ENCODE assay signal across 9 cellular contexts in the genomic region with DNA sequence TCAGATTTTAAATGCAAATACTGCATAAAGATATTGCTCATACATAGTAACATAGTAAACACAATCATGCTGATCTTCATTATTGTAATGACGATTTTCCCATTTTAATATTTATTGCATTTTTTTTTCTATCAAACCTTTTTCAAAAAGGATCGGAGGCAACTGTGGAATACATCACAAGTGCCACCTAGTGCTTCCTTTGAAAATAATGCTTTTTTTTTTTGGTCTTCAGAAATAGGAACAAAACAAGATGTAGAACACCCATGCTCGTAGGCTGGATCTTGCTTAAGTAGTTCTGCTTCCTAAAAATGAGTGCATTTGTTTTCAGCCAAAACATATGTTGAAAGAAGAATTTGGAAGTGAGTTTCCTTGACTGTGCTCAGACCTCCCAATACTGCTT. TPM values are rescaled to one million over a fixed set of nuclear protein-coding genes. Genes with fewer than 3 reads are reported as not detected.
DNase-seq lines count a peak whose midpoint lies in the region; ATAC-seq, FAIRE-seq and TF ChIP-seq lines count a peak whose summit lies in the region.
"Had no signal": no experiment of that assay in that cellular context is flagged by ENCODE, and none has a peak within 500 bp of the region (broad histone marks: within the 10 kb centered on the region; RNA-seq: fewer than 3 reads in every experiment).

No MANE protein-coding gene starts in this region.

- H3K36me3 ChIP-seq in OCI-LY7 (ENCODE audit: insufficient read depth, low read length) (no peaks in the 10 kb centered on the region; the same call in 1 of the 2 replicates), smooth muscle cell (ENCODE audit: low read depth) (no peaks in the 10 kb centered on the region)

- no peak overlapping the region for H3K4me3 ChIP-seq in OCI-LY7 (ENCODE audit: low read depth, low read length, poor library complexity, severe bottlenecking)
- H3K4me3 ChIP-seq in smooth muscle cell = no peak overlapping the region

- H3K9me2 ChIP-seq in OCI-LY7 (ENCODE audit: insufficient read depth, low read length) = no peaks in the 10 kb centered on the region

- peak; percentile 61 for FAIRE-seq in GM19239 (lab: Jason Lieb, UNC)

- TF ChIP-seq CTCF in OCI-LY7 (conservative IDR thresholded peaks at IDR 0.05; ENCODE audit: low read length) (peak; percentile 65), smooth muscle cell (IDR thresholded peaks at IDR 0.05; ENCODE audit: borderline replicate concordance, insufficient read depth, poor library complexity, severe bottlenecking) (peak; percentile 13)

- CTCF ChIA-PET in OCI-LY7 (lab: Charles Lee; ENCODE audit: unreplicated experiment) = no interaction called here

- no peak overlapping the region for H3K27ac ChIP-seq in OCI-LY7 (ENCODE audit: low read depth, low read length, poor library complexity, severe bottlenecking)
- H3K27ac ChIP-seq in smooth muscle cell (ENCODE audit: low read depth) = no peak overlapping the region

- BruUV-seq in OCI-LY7 (replicated peaks; lab: Mats Ljungman, UMichigan) = no TSS peak

- no peak for ATAC-seq in GM21717 (IDR thresholded peaks at IDR 0.05; ENCODE audit: unreplicated experiment)
- no peak for ATAC-seq in HG02840 (IDR thresholded peaks at IDR 0.05; ENCODE audit: low FRiP score, unreplicated experiment)

- POLR2A ChIA-PET in OCI-LY7 (lab: Charles Lee) = interaction anchor here (0.7 to 1.1 kb wide), 3 partner anchors 11 to 1926 kb away, joined by 3 to 4 read pairs (median 3); no protein-coding TSS in a partner anchor

- H3K4me1 ChIP-seq in OCI-LY7 (ENCODE audit: insufficient read depth, low read length, poor library complexity, severe bottlenecking) (no peaks in the 10 kb centered on the region), smooth muscle cell (ENCODE audit: low read depth) (no peaks in the 10 kb centered on the region)

- intact Hi-C loops in OCI-LY7 (cut with micrococcal nuclease; ENCODE audit: unreplicated experiment) = loop anchor here (1.0 kb wide), 1 partner anchor 59 kb away; no protein-coding TSS in a partner anchor

- H3K79me2 ChIP-seq in OCI-LY7 (ENCODE audit: insufficient read depth, low read depth, low read length) (no peaks in the 10 kb centered on the region), smooth muscle cell (ENCODE audit: low read depth) (no peaks in the 10 kb centered on the region)

- H4K20me1 ChIP-seq in OCI-LY7 (ENCODE audit: insufficient read depth, low read length) = no peaks in the 10 kb centered on the region
- no peaks in the 10 kb centered on the region for H4K20me1 ChIP-seq in smooth muscle cell (ENCODE audit: low read depth)

- 67% methylated on average over 3 of the region's 3 CpGs for WGBS in smooth muscle cell (ENCODE audit: low lambda C conversion rate)

- no peak overlapping the region for H3K9ac ChIP-seq in smooth muscle cell (ENCODE audit: low read depth)

- no peak overlapping the region for H2AFZ ChIP-seq in OCI-LY7 (ENCODE audit: low read length)
- no peak overlapping the region for H2AFZ ChIP-seq in smooth muscle cell (ENCODE audit: low read depth)

- no peaks in the 10 kb centered on the region for H3F3A ChIP-seq in smooth muscle cell (ENCODE audit: low read depth)

- DNase-seq in GM19239 (ENCODE audit: insufficient read length, low spot score) (no peak), OCI-LY7 (ENCODE audit: low spot score) (peak; percentile 14), fibroblast of peridontal ligament (ENCODE audit: extremely low read depth) (peak; percentile 49), smooth muscle cell (lab: John Stamatoyannopoulos, UW; ENCODE audit: unreplicated experiment) (no peak), NCI-H1105 (lab: John Stamatoyannopoulos, UW) (no peak)
- DNase-seq: NCI-H1436 treated with DMSO at 0.1 percent for 48 hours; stimulated activated CD4-positive, alpha-beta T cell treated with anti-CD3 and anti-CD28 coated beads, Interleukin-1b, Interleukin-23, amount 100 ng/mL, for 48 hours had no signal

- H3K9me3 ChIP-seq in OCI-LY7 (ENCODE audit: low read length) = 0 out of 2 replicates have a peak, but pooled peaks cover under 1% of the 10 kb centered on the region
- H3K9me3 ChIP-seq in smooth muscle cell (replicated peaks; ENCODE audit: low read depth) = no peaks in the 10 kb centered on the region

- H3K4me2 ChIP-seq in OCI-LY7 (ENCODE audit: low read length) (no peak overlapping the region), smooth muscle cell (no peak overlapping the region)

- H3K27me3 ChIP-seq in smooth muscle cell (ENCODE audit: low read depth) = no peaks in the 10 kb centered on the region

RNA-seq across cellular contexts. Expression of a gene that starts 35.7 kb away (rescaled TPM):
- 0.26 and 1.9 TPM in 2 replicates for total RNA-seq in OCI-LY7 (2014; rRNA removed; shearing (Covaris generic))
- total RNA-seq in OCI-LY7 (2022) (0.96 and 1.9 TPM in 2 replicates), smooth muscle cell (10.4 and 10.5 TPM in 2 replicates)
- polyA plus RNA-seq in smooth muscle cell = 3.3 and 6.9 TPM in 2 replicates

Comparison
In these comparisons a context has a peak if more than half of its experiments do, and no peak if none do; other contexts are left out.
1. DNase-seq: peak in OCI-LY7 (single experiment) and fibroblast of peridontal ligament (single experiment); none in GM19239 (single experiment), smooth muscle cell (single experiment) and NCI-H1105 (single experiment).